Comparison of ENCODE assay signal across 1 cellular context in the genomic region with DNA sequence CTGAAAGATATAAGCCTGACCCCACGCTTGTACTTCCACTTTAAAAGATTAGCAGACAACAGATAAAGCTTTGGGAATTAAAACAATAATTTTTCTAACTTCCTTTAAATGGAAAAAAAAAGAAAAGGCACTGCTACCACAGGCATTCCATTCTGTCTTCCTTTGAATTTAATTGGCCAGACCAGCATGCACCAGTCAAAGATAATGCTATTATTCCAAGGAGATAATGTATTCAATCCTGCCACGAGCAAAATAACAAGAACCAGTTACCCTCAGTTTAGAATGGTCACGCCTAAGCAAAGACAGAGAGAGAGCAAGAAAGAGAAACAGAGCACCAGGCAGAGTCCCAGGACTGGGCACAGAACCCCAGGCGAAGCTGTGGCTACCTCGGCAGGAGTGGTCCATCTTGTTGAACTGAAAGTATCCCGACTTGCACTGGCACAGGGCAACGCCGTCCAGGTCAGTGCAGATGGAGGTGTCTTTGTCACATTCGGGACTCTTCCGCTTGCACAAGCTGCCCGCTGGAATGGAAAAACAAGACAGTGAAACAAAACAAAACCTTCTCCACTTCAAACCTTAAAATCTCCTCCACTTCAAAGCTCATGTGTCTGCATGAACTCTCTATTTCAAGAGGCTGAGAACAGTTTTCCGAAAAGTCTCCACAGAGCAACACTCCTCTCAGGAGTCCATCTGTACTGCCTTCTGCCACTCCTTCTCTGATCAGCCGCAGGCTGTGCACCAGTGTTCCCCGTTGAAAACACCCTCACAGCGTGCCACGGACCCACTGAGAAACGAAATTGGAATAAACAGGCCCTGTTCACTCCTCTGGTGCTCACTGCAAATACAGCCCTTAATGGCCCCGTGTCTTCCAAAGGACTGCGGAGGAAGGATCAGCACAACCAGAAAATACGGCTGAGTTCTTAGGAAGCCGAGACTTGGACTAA.
TF ChIP-seq lines count a peak whose summit lies in the region.

No MANE protein-coding gene starts in this region.

TF ChIP-seq in K562, 482 proteins besides CTCF, POLR2A, EP300 and RAD21:
- peak; percentile 26 for TF ChIP-seq ZFP36 (IDR thresholded peaks at IDR 0.05; ENCODE audit: low read depth, low read length, partially characterized antibody)
- TF ChIP-seq, protein P1, sequence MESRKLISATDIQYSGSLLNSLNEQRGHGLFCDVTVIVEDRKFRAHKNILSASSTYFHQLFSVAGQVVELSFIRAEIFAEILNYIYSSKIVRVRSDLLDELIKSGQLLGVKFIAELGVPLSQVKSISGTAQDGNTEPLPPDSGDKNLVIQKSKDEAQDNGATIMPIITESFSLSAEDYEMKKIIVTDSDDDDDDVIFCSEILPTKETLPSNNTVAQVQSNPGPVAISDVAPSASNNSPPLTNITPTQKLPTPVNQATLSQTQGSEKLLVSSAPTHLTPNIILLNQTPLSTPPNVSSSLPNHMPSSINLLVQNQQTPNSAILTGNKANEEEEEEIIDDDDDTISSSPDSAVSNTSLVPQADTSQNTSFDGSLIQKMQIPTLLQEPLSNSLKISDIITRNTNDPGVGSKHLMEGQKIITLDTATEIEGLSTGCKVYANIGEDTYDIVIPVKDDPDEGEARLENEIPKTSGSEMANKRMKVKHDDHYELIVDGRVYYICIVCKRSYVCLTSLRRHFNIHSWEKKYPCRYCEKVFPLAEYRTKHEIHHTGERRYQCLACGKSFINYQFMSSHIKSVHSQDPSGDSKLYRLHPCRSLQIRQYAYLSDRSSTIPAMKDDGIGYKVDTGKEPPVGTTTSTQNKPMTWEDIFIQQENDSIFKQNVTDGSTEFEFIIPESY (CRISPR knock-in tag; IDR thresholded peaks at IDR 0.05), result no peak
- TF ChIP-seq, protein P2, sequence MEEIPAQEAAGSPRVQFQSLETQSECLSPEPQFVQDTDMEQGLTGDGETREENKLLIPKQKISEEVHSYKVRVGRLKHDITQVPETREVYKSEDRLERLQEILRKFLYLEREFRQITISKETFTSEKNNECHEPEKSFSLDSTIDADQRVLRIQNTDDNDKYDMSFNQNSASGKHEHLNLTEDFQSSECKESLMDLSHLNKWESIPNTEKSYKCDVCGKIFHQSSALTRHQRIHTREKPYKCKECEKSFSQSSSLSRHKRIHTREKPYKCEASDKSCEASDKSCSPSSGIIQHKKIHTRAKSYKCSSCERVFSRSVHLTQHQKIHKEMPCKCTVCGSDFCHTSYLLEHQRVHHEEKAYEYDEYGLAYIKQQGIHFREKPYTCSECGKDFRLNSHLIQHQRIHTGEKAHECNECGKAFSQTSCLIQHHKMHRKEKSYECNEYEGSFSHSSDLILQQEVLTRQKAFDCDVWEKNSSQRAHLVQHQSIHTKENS (CRISPR knock-in tag; IDR thresholded peaks at IDR 0.05), result no peak
